Comparison of ENCODE assay signal across 9 cellular contexts in the genomic region with DNA sequence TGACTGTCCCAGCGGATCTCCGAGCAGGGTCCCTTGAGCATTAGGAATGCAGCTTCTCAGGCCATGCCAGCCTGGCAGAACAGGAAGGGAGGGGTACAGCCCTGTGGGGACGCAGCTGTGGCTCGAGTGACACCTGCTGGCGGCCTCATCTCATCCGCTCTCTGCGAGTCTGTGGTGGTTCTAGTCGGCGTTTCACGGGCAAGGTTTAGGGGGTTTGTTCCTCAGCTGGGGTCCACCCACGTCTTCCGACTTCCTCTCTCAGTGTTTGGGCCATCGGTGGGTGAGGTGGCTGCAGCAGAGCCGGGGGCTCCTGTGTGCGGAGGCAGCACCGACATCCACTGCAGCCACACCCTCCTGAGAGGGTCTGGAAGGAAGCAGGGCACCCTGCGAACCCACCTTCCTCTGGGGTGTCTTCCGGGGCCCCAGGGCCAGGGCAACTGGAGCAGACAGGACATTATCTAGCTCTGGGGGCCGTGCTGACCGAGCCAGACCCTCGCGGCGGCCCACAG. TPM values are rescaled to one million over a fixed set of nuclear protein-coding genes. Genes with fewer than 3 reads are reported as not detected.
A peak's percentile ranks its signal among the peaks of the same experiment; 100 is the strongest.
DNase-seq lines count a peak whose midpoint lies in the region; ATAC-seq and TF ChIP-seq lines count a peak whose summit lies in the region.
"Had no signal": no experiment of that assay in that cellular context is flagged by ENCODE, and none has a peak within 500 bp of the region (broad histone marks: within the 10 kb centered on the region; RNA-seq: fewer than 3 reads in every experiment).

No MANE protein-coding gene starts in this region.

- no peak for ATAC-seq in GM18519 (IDR thresholded peaks at IDR 0.05; ENCODE audit: low FRiP score, unreplicated experiment)

- no peaks in the 10 kb centered on the region for H3K36me3 ChIP-seq in WERI-Rb-1
- H3K36me3 ChIP-seq: neutrophil had no signal

- peaks cover 14 to 19% (median 17%) of the 10 kb centered on the region in 5 experiments for H3K9me3 Mint-ChIP-seq in brain

- H3K27ac Mint-ChIP-seq in brain = peak overlapping the region in 2 of 5 experiments; percentile 19 to 70

- peak overlapping the region; percentile 37 to 75 (median 55) for H3K4me3 Mint-ChIP-seq in brain

- H3K4me3 ChIP-seq in WERI-Rb-1 (ENCODE audit: low read depth, low read length) = no peak overlapping the region

- no peaks in the 10 kb centered on the region for H3K27me3 ChIP-seq in WERI-Rb-1 (ENCODE audit: insufficient read depth, low read depth, severe bottlenecking)

- TF ChIP-seq CTCF in WERI-Rb-1 (IDR thresholded peaks at IDR 0.05; ENCODE audit: low read depth, low read length) = peak; percentile 84
- peak; percentile 68 to 81 for TF ChIP-seq CTCF in brain (conservative IDR thresholded peaks at IDR 0.05)

- no peak overlapping the region for H3K27ac ChIP-seq in WERI-Rb-1
- H3K27ac ChIP-seq: neutrophil had no signal

- H3K36me3 Mint-ChIP-seq in brain = peaks cover 19% of the 10 kb centered on the region

- DNase-seq in NCI-H2081 (lab: John Stamatoyannopoulos, UW) = peak; percentile 45 to 50
- DNase-seq in NCI-H2081 treated with DMSO at 0.1 percent for 48 hours (lab: John Stamatoyannopoulos, UW) = no peak
- peak; percentile 44 for DNase-seq in NCI-H1694 (lab: John Stamatoyannopoulos, UW)
- DNase-seq in WERI-Rb-1 = peak; percentile 54
- DNase-seq in islet precursor cell = peak; percentile 72
- DNase-seq in stimulated activated CD4-positive, alpha-beta T cell treated with anti-CD3 and anti-CD28 coated beads, Interleukin-1b, Interleukin-23, amount 100 ng/mL, for 24 hours (ENCODE audit: low read depth in 4 of 4, low spot score in 1 of 4) = peak; percentile 47 to 60 (median 52)

- H3K9me3 ChIP-seq in WERI-Rb-1 (ENCODE audit: severe bottlenecking) = no peaks in the 10 kb centered on the region
- H3K9me3 ChIP-seq: neutrophil had no signal

- peaks cover 6% of the 10 kb centered on the region for H3K27me3 Mint-ChIP-seq in brain

- H3K4me1 Mint-ChIP-seq in brain = peaks cover 25% of the 10 kb centered on the region

RNA-seq across cellular contexts. Expression of a gene that starts 33.3 kb away (rescaled TPM):
- 31.2 TPM for polyA plus RNA-seq in brain (ENCODE audit: insufficient read depth, low read depth, low replicate concordance)
